11 cellular contexts compared by ENCODE assay signal in genomic region chr3:129665024-129665768, GRCh38. TPM values are rescaled to one million over a fixed set of nuclear protein-coding genes. Genes with fewer than 3 reads are reported as not detected.
DNase-seq lines count a peak whose midpoint lies in the region; ATAC-seq and TF ChIP-seq lines count a peak whose summit lies in the region.
"Had no signal": no experiment of that assay in that cellular context is flagged by ENCODE, and none has a peak within 500 bp of the region (broad histone marks: within the 10 kb centered on the region; RNA-seq: fewer than 3 reads in every experiment).

No MANE protein-coding gene starts in this region.

- no peak overlapping the region for H4K12ac ChIP-seq in trophoblast cell (ENCODE audit: low read depth, low read length)

- H3K36me3 ChIP-seq in PC-3 (ENCODE audit: low read depth, low read length) (peaks cover 2% of the 10 kb centered on the region; the same call in 1 of the 2 replicates), endocrine pancreas (ENCODE audit: control insufficient read depth, insufficient read depth, low read length) (peaks cover under 1% of the 10 kb centered on the region), trophoblast cell (ENCODE audit: control insufficient read depth in 1 of 2, insufficient read depth in 2 of 2, low read length in 2 of 2) (peaks cover 1 to 3% of the 10 kb centered on the region in 2 experiments)

- no peak for TF ChIP-seq CTCF in PC-3 (conservative IDR thresholded peaks at IDR 0.05; ENCODE audit: low read depth, low read length)

- in situ Hi-C loops in G401 (cut with HindIII; ENCODE audit: low sequenced_read_pairs), result no loop called here

- H3K4me1 ChIP-seq in PC-3 (ENCODE audit: insufficient read depth, low read length) (peaks cover 53% of the 10 kb centered on the region), endocrine pancreas (ENCODE audit: control insufficient read depth, insufficient read depth, low read length) (peaks cover 37% of the 10 kb centered on the region), trophoblast cell (ENCODE audit: control insufficient read depth in 1 of 2, insufficient read depth in 2 of 2, low read length in 2 of 2) (peaks cover 8 to 16% of the 10 kb centered on the region in 2 experiments)

- H3K4me3 ChIP-seq in PC-3 (ENCODE audit: low read length) (peak overlapping the region; percentile 15; the same call in 1 of the 2 replicates), endocrine pancreas (ENCODE audit: control insufficient read depth, insufficient read depth, low read length) (peak overlapping the region; percentile 54), trophoblast cell (ENCODE audit: low read depth, low read length) (no peak overlapping the region)
- H3K4me3 ChIP-seq: thoracic aorta had no signal

- H3K4me2 ChIP-seq in PC-3 (ENCODE audit: low read length) (peak overlapping the region; percentile 79), trophoblast cell (ENCODE audit: low read length) (no peak overlapping the region)

- H2BK5ac ChIP-seq in trophoblast cell (ENCODE audit: low read depth, low read length, poor library complexity), result peak overlapping the region; percentile 76

- peaks cover 14% of the 10 kb centered on the region for H3K79me1 ChIP-seq in trophoblast cell (ENCODE audit: low read length)

- peak overlapping the region; percentile 83 for H3K4ac ChIP-seq in trophoblast cell (ENCODE audit: low read depth, low read length)

- WGBS in trophoblast cell (ENCODE audit: extremely low coverage, insufficient coverage, insufficient read length), result no CpG with 5 or more reads among the region's 3 CpGs

- no peak overlapping the region for H3K18ac ChIP-seq in trophoblast cell (ENCODE audit: low read length)

- H4K8ac ChIP-seq in trophoblast cell (ENCODE audit: low read depth, low read length), result no peak overlapping the region

- peaks cover 11% of the 10 kb centered on the region for H3F3A ChIP-seq in PC-3 (ENCODE audit: low read length, unreplicated experiment)

- H3K27ac ChIP-seq in PC-3 (ENCODE audit: low read length) (peak overlapping the region; percentile 97), trophoblast cell (ENCODE audit: low read depth, low read length) (peak overlapping the region; percentile 45)

- DNase-seq in Daoy (ENCODE audit: low read depth) (peak; percentile 73), PC-3 (peak; percentile 76), trophoblast cell (peak; percentile 50 to 76), G401 (ENCODE audit: low spot score) (no peak), KG1 (lab: John Stamatoyannopoulos, UW) (no peak)
- DNase-seq: mesendoderm, NCI-H1417 treated with DMSO at 0.1 percent for 48 hours had no signal

- H2BK12ac ChIP-seq in trophoblast cell (ENCODE audit: low read length), result no peak overlapping the region

- no peak overlapping the region for H3K14ac ChIP-seq in trophoblast cell (ENCODE audit: low read length)

- H2AK5ac ChIP-seq in trophoblast cell (ENCODE audit: low read length), result no peak overlapping the region

- no TSS peak for BruUV-seq in PC-3 (replicated peaks; lab: Mats Ljungman, UMichigan)

- intact Hi-C loops in PC-3 (cut with micrococcal nuclease), result no loop called here

- H2AFZ ChIP-seq in PC-3 (ENCODE audit: low read length), result no peak overlapping the region
- H2AFZ ChIP-seq in trophoblast cell (ENCODE audit: insufficient read depth, low read length, poor library complexity), result no peak overlapping the region

- ATAC-seq in PC-3 (peak; percentile 52), GM19455 (IDR thresholded peaks at IDR 0.05; ENCODE audit: unreplicated experiment) (no peak), HG03432 (IDR thresholded peaks at IDR 0.05; ENCODE audit: unreplicated experiment) (no peak)

- no peaks in the 10 kb centered on the region for H3K9me3 ChIP-seq in PC-3 (ENCODE audit: low read length)
- H3K9me3 ChIP-seq in endocrine pancreas (ENCODE audit: control insufficient read depth, low read length), result no peaks in the 10 kb centered on the region
- no peaks in the 10 kb centered on the region for H3K9me3 ChIP-seq in trophoblast cell (ENCODE audit: insufficient read depth, low read depth, low read length)
- H3K9me3 ChIP-seq: thoracic aorta had no signal

- no peak overlapping the region for H4K91ac ChIP-seq in trophoblast cell (ENCODE audit: low read depth, low read length)

- POLR2A ChIA-PET in PC-3 (lab: Charles Lee; ENCODE audit: unreplicated experiment), result interaction anchor here (0.5 to 0.6 kb wide), 2 partner anchors 28 to 80 kb away, joined by 3 to 10 read pairs; no protein-coding TSS in a partner anchor

- H3K9ac ChIP-seq in PC-3 (ENCODE audit: low read length) (peak overlapping the region; percentile 73), endocrine pancreas (ENCODE audit: control insufficient read depth, insufficient read depth, low read length) (no peak overlapping the region), trophoblast cell (ENCODE audit: low read length) (no peak overlapping the region)

- H3K23ac ChIP-seq in trophoblast cell (ENCODE audit: low read length), result no peak overlapping the region

- no peak overlapping the region for H2BK120ac ChIP-seq in trophoblast cell (ENCODE audit: insufficient read depth, low read length, poor library complexity)

- H3K79me2 ChIP-seq in PC-3 (ENCODE audit: low read length), result peaks cover 77% of the 10 kb centered on the region
- peaks cover 3% of the 10 kb centered on the region for H3K79me2 ChIP-seq in trophoblast cell (ENCODE audit: control insufficient read depth, insufficient read depth, low read length, poor library complexity)

- CTCF ChIA-PET in PC-3 (lab: Charles Lee), result no interaction called here

- no peaks in the 10 kb centered on the region for H4K20me1 ChIP-seq in PC-3 (ENCODE audit: low read length)

- H3K27me3 ChIP-seq in PC-3 (ENCODE audit: low read length) (no peaks in the 10 kb centered on the region), endocrine pancreas (ENCODE audit: control insufficient read depth, insufficient read depth, low read length) (no peaks in the 10 kb centered on the region), trophoblast cell (ENCODE audit: insufficient read depth, low read length) (no peaks in the 10 kb centered on the region)

- no peaks in the 10 kb centered on the region for H3K9me2 ChIP-seq in PC-3 (replicated peaks; ENCODE audit: low read length)

RNA-seq across cellular contexts. Expression of gene PLXND1, which starts 58.7 kb away (rescaled TPM):
- total RNA-seq in Daoy (2014; rRNA removed; shearing (Covaris generic)), result 9.1 and 12.1 TPM in 2 replicates
- 19.2 and 21.8 TPM in 2 replicates for total RNA-seq in PC-3 (2014; rRNA removed)
- polyA plus RNA-seq in trophoblast cell (2013), result 282 and 293 TPM in 2 replicates
- 21.2 and 54.7 TPM in 2 replicates for total RNA-seq in G401 (2014; rRNA removed; shearing (Covaris generic))

Comparison
In these comparisons a context has a peak if more than half of its experiments do, and no peak if none do; other contexts are left out.
1. DNase-seq: peak in Daoy (single experiment), PC-3 (single experiment) and trophoblast cell (2 of 2); none in G401 (single experiment) and KG1 (single experiment).